9 cellular contexts compared by ENCODE assay signal in the genomic region with DNA sequence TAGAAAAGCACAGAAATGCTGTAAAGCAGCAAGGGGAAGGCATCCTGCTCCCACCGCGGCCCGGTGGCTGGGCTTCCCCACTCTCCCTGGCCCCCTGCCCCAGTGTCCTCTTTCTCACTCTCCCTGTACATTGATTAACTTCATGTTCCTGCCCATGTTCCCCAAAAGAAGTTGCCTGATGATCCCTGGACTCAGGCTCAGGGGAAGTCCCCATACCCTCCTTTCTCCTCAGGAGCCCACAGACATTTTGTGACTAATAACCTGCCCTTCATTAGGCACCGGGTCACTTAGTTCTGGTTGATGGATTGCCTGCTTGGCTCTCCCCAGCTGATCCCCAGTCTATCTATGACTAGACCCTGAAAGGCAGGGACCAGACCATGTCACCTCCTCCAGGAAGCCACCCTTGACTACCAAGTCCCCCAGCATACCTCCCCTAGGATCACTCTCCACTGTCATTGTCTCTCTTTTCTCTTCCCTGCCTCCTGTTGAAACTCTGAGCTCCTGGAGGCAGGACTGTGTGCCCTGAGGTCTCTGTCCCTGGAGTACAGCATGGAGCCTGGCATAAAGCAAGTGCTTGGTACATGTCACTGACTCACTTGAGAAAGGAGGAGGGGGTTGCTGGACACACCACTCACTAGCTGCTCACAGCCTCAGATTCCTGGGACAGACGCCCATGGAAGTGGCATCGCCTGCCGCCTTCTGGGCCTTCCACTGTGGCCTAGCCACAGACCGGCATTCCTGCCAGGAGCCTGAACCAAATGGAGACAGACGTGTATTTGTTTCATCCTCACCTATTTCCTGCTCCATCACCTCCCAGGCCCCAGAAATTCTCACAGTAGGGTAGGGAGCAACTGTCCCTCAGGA. TPM values are rescaled to one million over a fixed set of nuclear protein-coding genes. Genes with fewer than 3 reads are reported as not detected.
DNase-seq lines count a peak whose midpoint lies in the region; ATAC-seq and TF ChIP-seq lines count a peak whose summit lies in the region.
"Had no signal": no experiment of that assay in that cellular context is flagged by ENCODE, and none has a peak within 500 bp of the region (broad histone marks: within the 10 kb centered on the region; RNA-seq: fewer than 3 reads in every experiment).

No MANE protein-coding gene starts in this region.

- peaks cover 3% of the 10 kb centered on the region for H3K4me1 Mint-ChIP-seq in WTC11

- 0 out of 2 replicates have a peak, but pooled peaks cover 3% of the 10 kb centered on the region for H3K36me3 Mint-ChIP-seq in WTC11

- CTCF ChIA-PET in WTC11 (lab: Charles Lee) = no interaction called here

- peak overlapping the region; percentile 54 for H3K9ac ChIP-seq in rectal smooth muscle tissue (ENCODE audit: low read length)

- ATAC-seq in GM18511 (IDR thresholded peaks at IDR 0.05; ENCODE audit: unreplicated experiment) (peak; percentile 72), WTC11 (no peak), HG02678 (IDR thresholded peaks at IDR 0.05; ENCODE audit: unreplicated experiment) (no peak), GM18907 (IDR thresholded peaks at IDR 0.05; ENCODE audit: unreplicated experiment) (no peak)
- ATAC-seq: activated CD4-positive, CD25-positive, alpha-beta regulatory T cell treated with anti-CD3 and anti-CD28 coated beads, Interleukin-2, amount 50 U/mL, for 24 hours had no signal

- no peak for DNase-seq in WTC11 (ENCODE audit: low spot score)
- DNase-seq in fibroblast of villous mesenchyme (ENCODE audit: low read depth) = no peak
- DNase-seq in NCI-H1048 (lab: John Stamatoyannopoulos, UW) = no peak
- DNase-seq in GDM1 (lab: John Stamatoyannopoulos, UW) = no peak

- H3K4me3 ChIP-seq in fibroblast of villous mesenchyme (ENCODE audit: low read depth, low read length) (peak overlapping the region; percentile 3), rectal smooth muscle tissue (ENCODE audit: low read length) (no peak overlapping the region)

- H3K27ac Mint-ChIP-seq in WTC11 = peak overlapping the region; percentile 37

- POLR2A ChIA-PET in WTC11 (lab: Charles Lee) = no interaction called here

- peaks cover 3% of the 10 kb centered on the region for H3K4me1 ChIP-seq in rectal smooth muscle tissue (ENCODE audit: control insufficient read depth, insufficient read depth, low read length)

- TF ChIP-seq CTCF in WTC11 (IDR thresholded peaks at IDR 0.05) (no peak), fibroblast of villous mesenchyme (IDR thresholded peaks at IDR 0.05; ENCODE audit: insufficient read depth, low read depth, low read length) (no peak)

- H3K27me3 Mint-ChIP-seq in WTC11 (ENCODE audit: low read depth) = no peaks in the 10 kb centered on the region

- H3K9me3 Mint-ChIP-seq in WTC11 = peaks cover 6% of the 10 kb centered on the region

- no peaks in the 10 kb centered on the region for H3K36me3 ChIP-seq in rectal smooth muscle tissue (ENCODE audit: control insufficient read depth, insufficient read depth, low read length)

- H3K4me3 Mint-ChIP-seq in WTC11 = no peak overlapping the region

- H3K27ac ChIP-seq in rectal smooth muscle tissue (ENCODE audit: low read depth, low read length) = peak overlapping the region; percentile 36

- peaks cover 2% of the 10 kb centered on the region for H3K27me3 ChIP-seq in rectal smooth muscle tissue (ENCODE audit: control insufficient read depth, insufficient read depth, low read length)

TF ChIP-seq in WTC11, 78 proteins besides CTCF, POLR2A, EP300 and RAD21:
- TF ChIP-seq PRRX2 (CRISPR knock-in tag; IDR thresholded peaks at IDR 0.05) (no peak), ZNF138 (CRISPR knock-in tag; conservative IDR thresholded peaks at IDR 0.05) (no peak), ZNF219 (CRISPR knock-in tag; IDR thresholded peaks at IDR 0.05; ENCODE audit: borderline replicate concordance) (no peak), ELF4 (CRISPR knock-in tag; IDR thresholded peaks at IDR 0.05; ENCODE audit: low read depth) (no peak), HMGA2 (CRISPR knock-in tag; IDR thresholded peaks at IDR 0.05) (no peak), RORB (CRISPR knock-in tag; IDR thresholded peaks at IDR 0.05) (no peak), SOX15 (CRISPR knock-in tag; IDR thresholded peaks at IDR 0.05) (no peak)
- TF ChIP-seq, protein P1, sequence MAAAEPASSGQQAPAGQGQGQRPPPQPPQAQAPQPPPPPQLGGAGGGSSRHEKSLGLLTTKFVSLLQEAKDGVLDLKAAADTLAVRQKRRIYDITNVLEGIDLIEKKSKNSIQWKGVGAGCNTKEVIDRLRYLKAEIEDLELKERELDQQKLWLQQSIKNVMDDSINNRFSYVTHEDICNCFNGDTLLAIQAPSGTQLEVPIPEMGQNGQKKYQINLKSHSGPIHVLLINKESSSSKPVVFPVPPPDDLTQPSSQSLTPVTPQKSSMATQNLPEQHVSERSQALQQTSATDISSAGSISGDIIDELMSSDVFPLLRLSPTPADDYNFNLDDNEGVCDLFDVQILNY (CRISPR knock-in tag; IDR thresholded peaks at IDR 0.05) = no peak
- TF ChIP-seq, protein P2, sequence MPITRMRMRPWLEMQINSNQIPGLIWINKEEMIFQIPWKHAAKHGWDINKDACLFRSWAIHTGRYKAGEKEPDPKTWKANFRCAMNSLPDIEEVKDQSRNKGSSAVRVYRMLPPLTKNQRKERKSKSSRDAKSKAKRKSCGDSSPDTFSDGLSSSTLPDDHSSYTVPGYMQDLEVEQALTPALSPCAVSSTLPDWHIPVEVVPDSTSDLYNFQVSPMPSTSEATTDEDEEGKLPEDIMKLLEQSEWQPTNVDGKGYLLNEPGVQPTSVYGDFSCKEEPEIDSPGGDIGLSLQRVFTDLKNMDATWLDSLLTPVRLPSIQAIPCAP (CRISPR knock-in tag; IDR thresholded peaks at IDR 0.05) = no peak
- TF ChIP-seq, protein P3, sequence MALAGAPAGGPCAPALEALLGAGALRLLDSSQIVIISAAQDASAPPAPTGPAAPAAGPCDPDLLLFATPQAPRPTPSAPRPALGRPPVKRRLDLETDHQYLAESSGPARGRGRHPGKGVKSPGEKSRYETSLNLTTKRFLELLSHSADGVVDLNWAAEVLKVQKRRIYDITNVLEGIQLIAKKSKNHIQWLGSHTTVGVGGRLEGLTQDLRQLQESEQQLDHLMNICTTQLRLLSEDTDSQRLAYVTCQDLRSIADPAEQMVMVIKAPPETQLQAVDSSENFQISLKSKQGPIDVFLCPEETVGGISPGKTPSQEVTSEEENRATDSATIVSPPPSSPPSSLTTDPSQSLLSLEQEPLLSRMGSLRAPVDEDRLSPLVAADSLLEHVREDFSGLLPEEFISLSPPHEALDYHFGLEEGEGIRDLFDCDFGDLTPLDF (CRISPR knock-in tag; IDR thresholded peaks at IDR 0.05) = no peak
- TF ChIP-seq, protein P4, sequence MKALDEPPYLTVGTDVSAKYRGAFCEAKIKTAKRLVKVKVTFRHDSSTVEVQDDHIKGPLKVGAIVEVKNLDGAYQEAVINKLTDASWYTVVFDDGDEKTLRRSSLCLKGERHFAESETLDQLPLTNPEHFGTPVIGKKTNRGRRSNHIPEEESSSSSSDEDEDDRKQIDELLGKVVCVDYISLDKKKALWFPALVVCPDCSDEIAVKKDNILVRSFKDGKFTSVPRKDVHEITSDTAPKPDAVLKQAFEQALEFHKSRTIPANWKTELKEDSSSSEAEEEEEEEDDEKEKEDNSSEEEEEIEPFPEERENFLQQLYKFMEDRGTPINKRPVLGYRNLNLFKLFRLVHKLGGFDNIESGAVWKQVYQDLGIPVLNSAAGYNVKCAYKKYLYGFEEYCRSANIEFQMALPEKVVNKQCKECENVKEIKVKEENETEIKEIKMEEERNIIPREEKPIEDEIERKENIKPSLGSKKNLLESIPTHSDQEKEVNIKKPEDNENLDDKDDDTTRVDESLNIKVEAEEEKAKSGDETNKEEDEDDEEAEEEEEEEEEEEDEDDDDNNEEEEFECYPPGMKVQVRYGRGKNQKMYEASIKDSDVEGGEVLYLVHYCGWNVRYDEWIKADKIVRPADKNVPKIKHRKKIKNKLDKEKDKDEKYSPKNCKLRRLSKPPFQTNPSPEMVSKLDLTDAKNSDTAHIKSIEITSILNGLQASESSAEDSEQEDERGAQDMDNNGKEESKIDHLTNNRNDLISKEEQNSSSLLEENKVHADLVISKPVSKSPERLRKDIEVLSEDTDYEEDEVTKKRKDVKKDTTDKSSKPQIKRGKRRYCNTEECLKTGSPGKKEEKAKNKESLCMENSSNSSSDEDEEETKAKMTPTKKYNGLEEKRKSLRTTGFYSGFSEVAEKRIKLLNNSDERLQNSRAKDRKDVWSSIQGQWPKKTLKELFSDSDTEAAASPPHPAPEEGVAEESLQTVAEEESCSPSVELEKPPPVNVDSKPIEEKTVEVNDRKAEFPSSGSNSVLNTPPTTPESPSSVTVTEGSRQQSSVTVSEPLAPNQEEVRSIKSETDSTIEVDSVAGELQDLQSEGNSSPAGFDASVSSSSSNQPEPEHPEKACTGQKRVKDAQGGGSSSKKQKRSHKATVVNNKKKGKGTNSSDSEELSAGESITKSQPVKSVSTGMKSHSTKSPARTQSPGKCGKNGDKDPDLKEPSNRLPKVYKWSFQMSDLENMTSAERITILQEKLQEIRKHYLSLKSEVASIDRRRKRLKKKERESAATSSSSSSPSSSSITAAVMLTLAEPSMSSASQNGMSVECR (CRISPR knock-in tag; IDR thresholded peaks at IDR 0.05; ENCODE audit: borderline replicate concordance) = no peak

RNA-seq across cellular contexts. Expression of a gene that starts 13.5 kb away (rescaled TPM):
- 3.8 to 5.5 TPM (median 5.0 TPM) in 3 replicates for total RNA-seq in WTC11 (2021)
- total RNA-seq in fibroblast of villous mesenchyme = 2.2 and 2.9 TPM in 2 replicates
